In the genomic region with DNA sequence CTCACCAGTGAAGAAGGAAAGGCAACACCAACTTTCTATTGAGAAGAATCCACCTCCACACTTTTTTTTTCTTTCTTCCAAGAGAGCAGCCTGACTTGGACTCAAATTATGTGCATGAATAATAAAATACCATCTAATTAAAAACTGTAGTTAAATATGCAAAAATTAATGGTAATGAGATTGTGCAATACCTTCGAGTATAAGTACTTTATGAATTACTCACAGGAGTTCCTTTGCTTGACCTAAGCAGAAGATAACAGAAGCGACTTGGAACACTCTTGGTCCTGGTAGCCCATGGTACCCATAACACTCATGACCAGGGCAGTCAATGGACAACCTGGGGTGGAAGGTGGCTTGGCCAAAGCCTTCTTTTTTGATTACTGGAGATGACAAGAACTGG, we compare ENCODE assay signal across 20 cellular contexts.
"Had no signal": no experiment of that assay in that cellular context is flagged by ENCODE, and none has a peak within 500 bp of the region (broad histone marks: within the 10 kb centered on the region; RNA-seq: fewer than 3 reads in every experiment).

No MANE protein-coding gene starts in this region.

- H3K36me3 ChIP-seq: left lung, ovary, right atrium auricular region, spleen, suprapubic skin, thoracic aorta, tibial artery, upper lobe of right lung had no signal

- H3K27me3 ChIP-seq: left lung, ovary, right atrium auricular region, suprapubic skin, tibial artery, upper lobe of right lung had no signal

- H3K9me3 ChIP-seq: left lung, mucosa of descending colon, ovary, right atrium auricular region, spleen, suprapubic skin, thoracic aorta, tibial artery, upper lobe of right lung had no signal

- H3K4me3 ChIP-seq: left lung, mucosa of descending colon, ovary, right atrium auricular region, spleen, suprapubic skin, thoracic aorta, tibial artery, upper lobe of right lung had no signal

- H3K4me1 ChIP-seq: left lung, spleen, upper lobe of right lung had no signal

- DNase-seq: hypothalamus; immature natural killer cell; kidney; left lung; midbrain; naive thymus-derived CD4-positive, alpha-beta T cell; ovary; spleen; stimulated activated CD4-positive, alpha-beta T cell treated with anti-CD3 and anti-CD28 coated beads, Interleukin-4, amount 100 ng/mL, for 24 hours; stimulated activated naive CD4-positive, alpha-beta T cell; tibial artery; trophoblast cell; upper lobe of right lung had no signal

- H3K27ac ChIP-seq: left lung, ovary, spleen, suprapubic skin, thoracic aorta, tibial artery, upper lobe of right lung had no signal

- ATAC-seq: naive thymus-derived CD4-positive, alpha-beta T cell; natural killer cell treated with Interleukin-12 subunit alpha and Interleukin-12 subunit beta and Interleukin-15 and Interleukin-18, amount 100 ng/mL, for 72 hours; sciatic nerve; stimulated activated effector memory CD8-positive, alpha-beta T cell treated with anti-CD3 and anti-CD28 coated beads, Interleukin-12 subunit alpha, Interleukin-12 subunit beta, amount 100 ng/mL, for 72 hours; upper lobe of right lung had no signal
